In the genomic region with DNA sequence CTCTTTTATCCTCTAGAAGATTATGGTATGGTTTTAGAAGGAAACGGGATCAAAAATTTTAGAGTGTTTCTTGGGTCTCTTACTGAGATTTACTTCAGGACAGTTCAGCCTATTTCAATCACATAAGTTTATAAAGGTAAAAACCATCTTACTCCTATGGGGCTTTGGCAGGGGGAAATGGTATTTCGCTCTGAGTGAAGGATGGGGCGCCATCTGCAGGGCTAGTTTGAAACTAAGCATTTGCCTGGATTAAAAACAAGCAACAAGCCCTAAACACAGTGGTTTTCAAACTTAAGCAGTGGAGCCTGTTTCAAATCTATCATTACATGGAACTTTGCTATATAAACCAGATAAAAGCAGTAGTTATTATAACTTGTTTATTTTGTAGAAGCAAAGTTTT, we compare ENCODE assay signal across 11 cellular contexts.
A peak's percentile ranks its signal among the peaks of the same experiment; 100 is the strongest.
DNase-seq lines count a peak whose midpoint lies in the region; ATAC-seq and TF ChIP-seq lines count a peak whose summit lies in the region.
"Had no signal": no experiment of that assay in that cellular context is flagged by ENCODE, and none has a peak within 500 bp of the region (broad histone marks: within the 10 kb centered on the region; RNA-seq: fewer than 3 reads in every experiment).

No MANE protein-coding gene starts in this region.

- no peak for ATAC-seq in HG03442 (IDR thresholded peaks at IDR 0.05; ENCODE audit: unreplicated experiment)
- ATAC-seq in GM18867 (IDR thresholded peaks at IDR 0.05; ENCODE audit: unreplicated experiment), result no peak
- ATAC-seq in GM19395 (IDR thresholded peaks at IDR 0.05; ENCODE audit: unreplicated experiment), result no peak
- ATAC-seq: activated naive CD4-positive, alpha-beta T cell treated with anti-CD3 and anti-CD28 coated beads, Interleukin-2, amount 50 U/mL, for 72 hours had no signal

- no peak overlapping the region for H2AFZ ChIP-seq in OCI-LY1 (ENCODE audit: low read length)
- H2AFZ ChIP-seq in hepatocyte, result no peak overlapping the region

- H3K9ac ChIP-seq in OCI-LY1 (ENCODE audit: low read length), result no peak overlapping the region

- no peaks in the 10 kb centered on the region for H3F3A ChIP-seq in OCI-LY1 (ENCODE audit: insufficient read depth, low read length)

- no peaks in the 10 kb centered on the region for H4K20me1 ChIP-seq in OCI-LY1 (ENCODE audit: insufficient read depth, low read length)
- no peaks in the 10 kb centered on the region for H4K20me1 ChIP-seq in hepatocyte (ENCODE audit: insufficient read depth, poor library complexity, severe bottlenecking)

- TF ChIP-seq CTCF in C4-2B (conservative IDR thresholded peaks at IDR 0.05) (peak; percentile 50), GM12874 (IDR thresholded peaks at IDR 0.05; ENCODE audit: insufficient read depth, low read depth, low read length) (peak; percentile 19; the same call in 1 of the 2 replicates), OCI-LY1 (IDR thresholded peaks at IDR 0.05; ENCODE audit: low read length) (peak; percentile 52), hepatocyte (IDR thresholded peaks at IDR 0.05; ENCODE audit: poor library complexity) (peak; percentile 46)

- H3K4me2 ChIP-seq in OCI-LY1 (ENCODE audit: low read length) (no peak overlapping the region), hepatocyte (no peak overlapping the region)

- H3K4me3 ChIP-seq in OCI-LY1 (ENCODE audit: low read depth, low read length, poor library complexity, severe bottlenecking), result no peak overlapping the region
- no peak overlapping the region for H3K4me3 ChIP-seq in hepatocyte
- H3K4me3 ChIP-seq: upper lobe of left lung had no signal

- H3K27me3 ChIP-seq in OCI-LY1 (ENCODE audit: insufficient read depth, low read length) (no peaks in the 10 kb centered on the region), hepatocyte (no peaks in the 10 kb centered on the region)
- H3K27me3 ChIP-seq: upper lobe of left lung had no signal

- H3K79me2 ChIP-seq in OCI-LY1 (ENCODE audit: insufficient read depth, low read length), result no peaks in the 10 kb centered on the region
- H3K79me2 ChIP-seq in hepatocyte, result no peaks in the 10 kb centered on the region

- H3K36me3 ChIP-seq in OCI-LY1 (ENCODE audit: insufficient read depth, low read length) (no peaks in the 10 kb centered on the region), hepatocyte (replicated peaks; ENCODE audit: insufficient read depth, low read depth) (no peaks in the 10 kb centered on the region)
- H3K36me3 ChIP-seq: upper lobe of left lung had no signal

- H3K27ac ChIP-seq in C4-2B (no peak overlapping the region), OCI-LY1 (ENCODE audit: low read depth, low read length, poor library complexity, severe bottlenecking) (no peak overlapping the region), hepatocyte (no peak overlapping the region)
- H3K27ac ChIP-seq: upper lobe of left lung had no signal

- H3K4me1 ChIP-seq in OCI-LY1 (ENCODE audit: insufficient read depth, low read length, severe bottlenecking) (no peaks in the 10 kb centered on the region), hepatocyte (ENCODE audit: insufficient read depth) (no peaks in the 10 kb centered on the region)
- H3K4me1 ChIP-seq: upper lobe of left lung had no signal

- peak; percentile 36 for DNase-seq in hepatocyte (ENCODE audit: low spot score)
- DNase-seq in NCI-H2081 (lab: John Stamatoyannopoulos, UW), result no peak
- DNase-seq: stimulated activated CD4-positive, alpha-beta T cell treated with anti-CD3 and anti-CD28 coated beads, Interleukin-4, amount 100 ng/mL, for 24 hours had no signal

- WGBS in hepatocyte (ENCODE audit: low lambda C conversion rate, missing lambda C conversion rate), result 13% methylated on average over 3 of the region's 3 CpGs

- H3K9me3 ChIP-seq in OCI-LY1 (ENCODE audit: low read length) (no peaks in the 10 kb centered on the region), hepatocyte (ENCODE audit: low read depth) (no peaks in the 10 kb centered on the region)
- H3K9me3 ChIP-seq: upper lobe of left lung had no signal

- no peaks in the 10 kb centered on the region for H3K9me2 ChIP-seq in OCI-LY1 (ENCODE audit: low read depth, low read length)
- H3K9me2 ChIP-seq in hepatocyte (replicated peaks; ENCODE audit: insufficient read depth), result peaks cover 4% of the 10 kb centered on the region
